Comparison of ENCODE assay signal across 8 cellular contexts in genomic region chr15:31392761-31393401, GRCh38.
DNase-seq lines count a peak whose midpoint lies in the region; ATAC-seq and TF ChIP-seq lines count a peak whose summit lies in the region.

No MANE protein-coding gene starts in this region.

- no peaks in the 10 kb centered on the region for H3K36me3 Mint-ChIP-seq in stimulated activated effector memory CD8-positive, alpha-beta T cell treated with anti-CD3 and anti-CD28 coated beads, Interleukin-12 subunit alpha, Interleukin-12 subunit beta, amount 100 ng/mL, for 72 hours
- H3K36me3 Mint-ChIP-seq in endothelial cell (ENCODE audit: low read depth, unreplicated experiment): no peaks in the 10 kb centered on the region

- H2AFZ ChIP-seq in hepatocyte: peak overlapping the region; percentile 35

- H3K27ac Mint-ChIP-seq in stimulated activated effector memory CD8-positive, alpha-beta T cell treated with anti-CD3 and anti-CD28 coated beads, Interleukin-12 subunit alpha, Interleukin-12 subunit beta, amount 100 ng/mL, for 72 hours: peak overlapping the region; percentile 96
- no peak overlapping the region for H3K27ac Mint-ChIP-seq in endothelial cell (ENCODE audit: unreplicated experiment)

- H3K4me3 ChIP-seq in hepatocyte: peak overlapping the region; percentile 76

- H3K27ac ChIP-seq in hepatocyte: no peak overlapping the region

- H3K27me3 Mint-ChIP-seq in endothelial cell (ENCODE audit: unreplicated experiment): peaks cover 13% of the 10 kb centered on the region

- peak overlapping the region; percentile 86 for H3K4me3 Mint-ChIP-seq in stimulated activated effector memory CD8-positive, alpha-beta T cell treated with anti-CD3 and anti-CD28 coated beads, Interleukin-12 subunit alpha, Interleukin-12 subunit beta, amount 100 ng/mL, for 72 hours
- H3K4me3 Mint-ChIP-seq in endothelial cell (ENCODE audit: unreplicated experiment): no peak overlapping the region

- ATAC-seq in HG02798 (IDR thresholded peaks at IDR 0.05; ENCODE audit: poor library complexity, unreplicated experiment): peak; percentile 36
- ATAC-seq in stimulated activated effector memory CD8-positive, alpha-beta T cell treated with anti-CD3 and anti-CD28 coated beads, Interleukin-12 subunit alpha, Interleukin-12 subunit beta, amount 100 ng/mL, for 72 hours: peak; percentile 29

- H3K4me1 ChIP-seq in hepatocyte (ENCODE audit: insufficient read depth): peaks cover 22% of the 10 kb centered on the region

- H3K36me3 ChIP-seq in hepatocyte (replicated peaks; ENCODE audit: insufficient read depth, low read depth): no peaks in the 10 kb centered on the region

- H3K27me3 ChIP-seq in hepatocyte: peaks cover 6% of the 10 kb centered on the region

- H3K79me2 ChIP-seq in hepatocyte: no peaks in the 10 kb centered on the region

- DNase-seq in NCI-H1092 treated with DMSO at 0.1 percent for 48 hours (lab: John Stamatoyannopoulos, UW): peak; percentile 13
- no peak for DNase-seq in NCI-H1092 (lab: John Stamatoyannopoulos, UW)
- DNase-seq in activated T-cell treated with anti-CD3 and anti-CD28 coated beads, Interleukin-2, amount 50 U/mL, for 48 hours: peak; percentile 36 to 43
- peak; percentile 55 for DNase-seq in hepatocyte (ENCODE audit: low spot score)
- peak; percentile 8 to 66 for DNase-seq in stimulated activated effector memory CD8-positive, alpha-beta T cell treated with anti-CD3 and anti-CD28 coated beads, Interleukin-12 subunit alpha, Interleukin-12 subunit beta, amount 100 ng/mL, for 72 hours (ENCODE audit: low spot score in 2 of 2)
- no peak for DNase-seq in epidermal melanocyte (ENCODE audit: insufficient read length, low spot score)
- DNase-seq in endothelial cell (ENCODE audit: low spot score): no peak

- H3K4me2 ChIP-seq in hepatocyte: peak overlapping the region; percentile 94

- H3K9me2 ChIP-seq in hepatocyte (replicated peaks; ENCODE audit: insufficient read depth): no peaks in the 10 kb centered on the region

- TF ChIP-seq CTCF in hepatocyte (IDR thresholded peaks at IDR 0.05; ENCODE audit: poor library complexity) (no peak), endothelial cell (IDR thresholded peaks at IDR 0.05; ENCODE audit: unreplicated experiment) (no peak)

- H3K9me3 ChIP-seq in hepatocyte (ENCODE audit: low read depth): no peaks in the 10 kb centered on the region

- 5% methylated on average over 32 of the region's 43 CpGs for WGBS in hepatocyte (ENCODE audit: low lambda C conversion rate, missing lambda C conversion rate)

- H3K4me1 Mint-ChIP-seq in stimulated activated effector memory CD8-positive, alpha-beta T cell treated with anti-CD3 and anti-CD28 coated beads, Interleukin-12 subunit alpha, Interleukin-12 subunit beta, amount 100 ng/mL, for 72 hours: peaks cover 44% of the 10 kb centered on the region
- H3K4me1 Mint-ChIP-seq in endothelial cell (ENCODE audit: unreplicated experiment): peaks cover 11% of the 10 kb centered on the region

- H4K20me1 ChIP-seq in hepatocyte (ENCODE audit: insufficient read depth, poor library complexity, severe bottlenecking): no peaks in the 10 kb centered on the region

- H3K9me3 Mint-ChIP-seq in stimulated activated effector memory CD8-positive, alpha-beta T cell treated with anti-CD3 and anti-CD28 coated beads, Interleukin-12 subunit alpha, Interleukin-12 subunit beta, amount 100 ng/mL, for 72 hours: no peaks in the 10 kb centered on the region
- H3K9me3 Mint-ChIP-seq in endothelial cell (ENCODE audit: unreplicated experiment): no peaks in the 10 kb centered on the region

Comparison
In these comparisons a context has a peak if more than half of its experiments do, and no peak if none do; other contexts are left out.
1. DNase-seq: peak in NCI-H1092 treated with DMSO at 0.1 percent for 48 hours (single experiment), activated T-cell treated with anti-CD3 and anti-CD28 coated beads, Interleukin-2, amount 50 U/mL, for 48 hours (2 of 2), hepatocyte (single experiment) and stimulated activated effector memory CD8-positive, alpha-beta T cell treated with anti-CD3 and anti-CD28 coated beads, Interleukin-12 subunit alpha, Interleukin-12 subunit beta, amount 100 ng/mL, for 72 hours (2 of 2); none in NCI-H1092 (single experiment), epidermal melanocyte (single experiment) and endothelial cell (single experiment).